Comparison of ENCODE assay signal across 14 cellular contexts in genomic region chr12:47221256-47222023, GRCh38.
A peak's percentile ranks its signal among the peaks of the same experiment; 100 is the strongest.
DNase-seq lines count a peak whose midpoint lies in the region; ATAC-seq, FAIRE-seq and TF ChIP-seq lines count a peak whose summit lies in the region.
"Had no signal": no experiment of that assay in that cellular context is flagged by ENCODE, and none has a peak within 500 bp of the region (broad histone marks: within the 10 kb centered on the region; RNA-seq: fewer than 3 reads in every experiment).

No MANE protein-coding gene starts in this region.

- intact Hi-C loops in ovary (cut with DNase I): loop anchor here in 2 of 4 donors (10.0 kb wide), 1 partner anchor 137 kb away; no protein-coding TSS in a partner anchor

- H3K9me3 Mint-ChIP-seq in activated naive CD4-positive, alpha-beta T cell treated with anti-CD3 and anti-CD28 coated beads, Interleukin-2, amount 10 ng/mL, durations not matched to agents 7 days and 5 days: no peaks in the 10 kb centered on the region
- H3K9me3 Mint-ChIP-seq in central memory CD8-positive, alpha-beta T cell: no peaks in the 10 kb centered on the region
- H3K9me3 Mint-ChIP-seq in stimulated activated effector memory CD8-positive, alpha-beta T cell treated with anti-CD3 and anti-CD28 coated beads, Interleukin-12 subunit alpha, Interleukin-12 subunit beta, amount 100 ng/mL, for 72 hours: no peaks in the 10 kb centered on the region
- H3K9me3 Mint-ChIP-seq: dendritic cell treated with granulocyte-macrophage colony-stimulating factor and Interleukin-4, amounts not matched to agents 40 ng/mL and 50 ng/mL, for 4 days had no signal

- ATAC-seq in central memory CD8-positive, alpha-beta T cell (replicated peaks; ENCODE audit: extremely low read depth, poor library complexity, severe bottlenecking): no peak
- ATAC-seq in stimulated activated effector memory CD8-positive, alpha-beta T cell treated with anti-CD3 and anti-CD28 coated beads, Interleukin-12 subunit alpha, Interleukin-12 subunit beta, amount 100 ng/mL, for 72 hours: no peak

- peak overlapping the region; percentile 62 for H3K27ac Mint-ChIP-seq in activated naive CD4-positive, alpha-beta T cell treated with anti-CD3 and anti-CD28 coated beads, Interleukin-2, amount 10 ng/mL, durations not matched to agents 7 days and 5 days
- H3K27ac Mint-ChIP-seq in central memory CD8-positive, alpha-beta T cell (ENCODE audit: low read depth): peak overlapping the region; percentile 93
- peak overlapping the region; percentile 78 for H3K27ac Mint-ChIP-seq in stimulated activated effector memory CD8-positive, alpha-beta T cell treated with anti-CD3 and anti-CD28 coated beads, Interleukin-12 subunit alpha, Interleukin-12 subunit beta, amount 100 ng/mL, for 72 hours
- H3K27ac Mint-ChIP-seq: dendritic cell treated with granulocyte-macrophage colony-stimulating factor and Interleukin-4, amounts not matched to agents 40 ng/mL and 50 ng/mL, for 4 days had no signal

- TF ChIP-seq EP300 in ovary (IDR thresholded peaks at IDR 0.05): no peak

- H3K27me3 ChIP-seq in ovary: no peaks in the 10 kb centered on the region
- H3K27me3 ChIP-seq: SJSA1 had no signal

- peaks cover 60% of the 10 kb centered on the region for H3K4me1 Mint-ChIP-seq in activated naive CD4-positive, alpha-beta T cell treated with anti-CD3 and anti-CD28 coated beads, Interleukin-2, amount 10 ng/mL, durations not matched to agents 7 days and 5 days
- peaks cover 69% of the 10 kb centered on the region for H3K4me1 Mint-ChIP-seq in central memory CD8-positive, alpha-beta T cell
- peaks cover 69% of the 10 kb centered on the region for H3K4me1 Mint-ChIP-seq in stimulated activated effector memory CD8-positive, alpha-beta T cell treated with anti-CD3 and anti-CD28 coated beads, Interleukin-12 subunit alpha, Interleukin-12 subunit beta, amount 100 ng/mL, for 72 hours

- no peak for TF ChIP-seq POLR2A in ovary (IDR thresholded peaks at IDR 0.05)

- peaks cover 79% of the 10 kb centered on the region for H3K36me3 Mint-ChIP-seq in activated naive CD4-positive, alpha-beta T cell treated with anti-CD3 and anti-CD28 coated beads, Interleukin-2, amount 10 ng/mL, durations not matched to agents 7 days and 5 days
- peaks cover 56% of the 10 kb centered on the region for H3K36me3 Mint-ChIP-seq in central memory CD8-positive, alpha-beta T cell (ENCODE audit: insufficient read depth)
- H3K36me3 Mint-ChIP-seq in stimulated activated effector memory CD8-positive, alpha-beta T cell treated with anti-CD3 and anti-CD28 coated beads, Interleukin-12 subunit alpha, Interleukin-12 subunit beta, amount 100 ng/mL, for 72 hours: peaks cover 100% of the 10 kb centered on the region

- no peaks in the 10 kb centered on the region for H3K9me3 ChIP-seq in ovary
- H3K9me3 ChIP-seq: SJSA1 had no signal

- H3K36me3 ChIP-seq in ovary: no peaks in the 10 kb centered on the region
- H3K36me3 ChIP-seq: SJSA1 had no signal

- TF ChIP-seq CTCF in GM13977 (IDR thresholded peaks at IDR 0.05; ENCODE audit: extremely low read depth, insufficient read depth, missing control alignments) (no peak), ovary (IDR thresholded peaks at IDR 0.05) (no peak)

- peak overlapping the region; percentile 70 for H3K4me3 Mint-ChIP-seq in activated naive CD4-positive, alpha-beta T cell treated with anti-CD3 and anti-CD28 coated beads, Interleukin-2, amount 10 ng/mL, durations not matched to agents 7 days and 5 days
- H3K4me3 Mint-ChIP-seq in central memory CD8-positive, alpha-beta T cell: peak overlapping the region; percentile 58
- peak overlapping the region; percentile 71 for H3K4me3 Mint-ChIP-seq in stimulated activated effector memory CD8-positive, alpha-beta T cell treated with anti-CD3 and anti-CD28 coated beads, Interleukin-12 subunit alpha, Interleukin-12 subunit beta, amount 100 ng/mL, for 72 hours
- H3K4me3 Mint-ChIP-seq: dendritic cell treated with granulocyte-macrophage colony-stimulating factor and Interleukin-4, amounts not matched to agents 40 ng/mL and 50 ng/mL, for 4 days had no signal

- DNase-seq in activated naive CD4-positive, alpha-beta T cell treated with anti-CD3 and anti-CD28 coated beads, Interleukin-2, amount 10 ng/mL, durations not matched to agents 7 days and 5 days: no peak
- no peak for DNase-seq in activated naive CD4-positive, alpha-beta T cell (lab: John Stamatoyannopoulos, UW)
- peak; percentile 55 for DNase-seq in RCC 7860 (ENCODE audit: low spot score)
- no peak for DNase-seq in central memory CD8-positive, alpha-beta T cell (ENCODE audit: low spot score in 2 of 2)
- DNase-seq in stimulated activated effector memory CD8-positive, alpha-beta T cell treated with anti-CD3 and anti-CD28 coated beads, Interleukin-12 subunit alpha, Interleukin-12 subunit beta, amount 100 ng/mL, for 72 hours (ENCODE audit: low spot score in 2 of 2): peak in 1 of 2 donors; percentile 43
- no peak for DNase-seq in NOMO-1 treated with dmso at 0.1 percent for 144 hours (lab: John Stamatoyannopoulos, UW; ENCODE audit: unreplicated experiment)
- no peak for DNase-seq in GM13977 (ENCODE audit: low spot score)
- no peak for DNase-seq in ovary
- DNase-seq: activated CD4-positive, CD25-positive, alpha-beta regulatory T cell treated with anti-CD3 and anti-CD28 coated beads, Interleukin-2, amount 50 U/mL, for 72 hours; NCI-H1694; NCI-H774; stimulated activated CD4-positive, alpha-beta T cell treated with anti-CD3 and anti-CD28 coated beads, Interleukin-4, amount 100 ng/mL, for 4 hours had no signal

- no peak overlapping the region for H3K4me3 ChIP-seq in ovary
- H3K4me3 ChIP-seq: SJSA1 had no signal

- H3K4me1 ChIP-seq in ovary (ENCODE audit: insufficient read depth): peaks cover 11% of the 10 kb centered on the region

- no peak for FAIRE-seq in RCC 7860 (lab: Jason Lieb, UNC)

- H3K27ac ChIP-seq in ovary: no peak overlapping the region
- H3K27ac ChIP-seq: SJSA1 had no signal

- in situ Hi-C loops in GM13977 (cut with MboI; ENCODE audit: low pct_unique_long_range_greater_than_20kb, low sequenced_read_pairs, unreplicated experiment): no loop called here

- no peaks in the 10 kb centered on the region for H3K27me3 Mint-ChIP-seq in activated naive CD4-positive, alpha-beta T cell treated with anti-CD3 and anti-CD28 coated beads, Interleukin-2, amount 10 ng/mL, durations not matched to agents 7 days and 5 days
- H3K27me3 Mint-ChIP-seq in central memory CD8-positive, alpha-beta T cell: no peaks in the 10 kb centered on the region
- H3K27me3 Mint-ChIP-seq: dendritic cell treated with granulocyte-macrophage colony-stimulating factor and Interleukin-4, amounts not matched to agents 40 ng/mL and 50 ng/mL, for 4 days had no signal

- CTCF ChIA-PET in activated naive CD4-positive, alpha-beta T cell treated with anti-CD3 and anti-CD28 coated beads, Interleukin-2, amount 10 ng/mL, durations not matched to agents 7 days and 5 days (lab: Charles Lee): no interaction called here

- 95 to 100% (median 96%) methylated on average over 2 of the region's 2 CpGs for WGBS in ovary, 3 donors
